ENCODE assay signal across 10 cellular contexts in the genomic region with DNA sequence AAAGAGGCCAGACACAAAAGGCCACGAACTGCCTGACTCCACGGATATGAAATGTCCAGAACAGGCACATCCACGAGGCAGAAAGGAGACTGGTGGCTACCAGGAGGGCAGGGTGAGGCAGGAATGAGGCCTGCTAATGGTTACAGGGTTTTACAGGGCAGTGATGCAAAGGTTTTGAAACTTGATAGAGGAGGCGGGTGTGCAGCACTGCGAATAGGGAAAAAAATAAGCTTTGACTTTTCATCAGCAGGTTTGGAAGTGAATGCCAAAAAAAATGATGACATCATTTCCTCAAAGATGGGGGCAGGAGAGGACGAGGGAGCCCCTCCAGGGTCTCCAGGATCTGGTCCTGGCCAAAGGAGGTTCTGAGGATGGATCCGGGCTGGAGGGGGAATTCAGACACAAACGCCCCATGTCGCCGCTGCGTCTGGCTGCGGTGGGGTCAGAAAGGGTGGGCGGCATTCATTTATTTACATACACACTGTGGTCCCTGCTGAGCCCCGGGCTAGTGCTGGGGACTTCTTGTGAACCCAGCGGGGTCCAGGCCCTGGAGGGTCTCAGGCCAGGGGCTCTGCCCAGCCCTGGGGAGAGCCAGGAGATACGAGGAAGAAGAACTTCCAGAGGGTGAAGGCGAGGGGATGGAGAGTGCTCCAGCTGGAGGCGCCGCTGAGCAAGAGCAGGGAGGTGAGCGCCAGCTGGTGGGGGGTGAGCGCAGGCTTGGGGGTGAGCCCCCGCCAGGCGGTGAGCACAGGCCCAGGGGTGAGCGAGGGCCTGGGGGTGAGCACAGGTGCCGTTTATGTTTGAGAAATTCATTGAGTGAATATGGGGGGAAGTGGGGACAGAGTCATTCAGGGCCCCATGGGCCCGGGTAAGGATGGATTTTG.
DNase-seq lines count a peak whose midpoint lies in the region; ATAC-seq, FAIRE-seq and TF ChIP-seq lines count a peak whose summit lies in the region.
"Had no signal": no experiment of that assay in that cellular context is flagged by ENCODE, and none has a peak within 500 bp of the region (broad histone marks: within the 10 kb centered on the region; RNA-seq: fewer than 3 reads in every experiment).

No MANE protein-coding gene starts in this region.

- H3K36me3 ChIP-seq in bronchial epithelial cell (ENCODE audit: control insufficient read depth, insufficient read depth, low read length), result peaks cover 13% of the 10 kb centered on the region
- H3K36me3 ChIP-seq in mesenchymal stem cell (ENCODE audit: control insufficient read depth in 1 of 2, insufficient read depth in 2 of 2, low read depth in 1 of 2, low read length in 2 of 2), result peaks cover 8 to 63% of the 10 kb centered on the region in 2 experiments
- H3K36me3 ChIP-seq in tibial nerve, result peaks cover 0 to 12% (median 0%) of the 10 kb centered on the region in 3 donors

- H3K23ac ChIP-seq in mesenchymal stem cell (ENCODE audit: low read length in 2 of 2), result no peak overlapping the region

- no peaks in the 10 kb centered on the region for H3K27me3 Mint-ChIP-seq in activated CD4-positive, alpha-beta T cell treated with anti-CD3 and anti-CD28 coated beads, Interleukin-2, amount 10 ng/mL, durations not matched to agents 7 days and 5 days

- peak overlapping the region; percentile 97 for H2BK5ac ChIP-seq in mesenchymal stem cell (ENCODE audit: low read depth, low read length, poor library complexity, severe bottlenecking)

- H3K4me1 Mint-ChIP-seq in activated CD4-positive, alpha-beta T cell treated with anti-CD3 and anti-CD28 coated beads, Interleukin-2, amount 10 ng/mL, durations not matched to agents 7 days and 5 days, result peaks cover 18% of the 10 kb centered on the region

- H4K91ac ChIP-seq in mesenchymal stem cell (ENCODE audit: low read length), result peak overlapping the region; percentile 64

- peak overlapping the region; percentile 30 to 57 for H3K4ac ChIP-seq in mesenchymal stem cell (ENCODE audit: low read depth in 1 of 2, low read length in 2 of 2)

- H4K8ac ChIP-seq in mesenchymal stem cell (ENCODE audit: low read length), result peak overlapping the region; percentile 61

- no peak for ATAC-seq in HG03571 (IDR thresholded peaks at IDR 0.05; ENCODE audit: unreplicated experiment)
- ATAC-seq in HG03097 (IDR thresholded peaks at IDR 0.05; ENCODE audit: low FRiP score, unreplicated experiment), result no peak

- peak overlapping the region in 1 of 2 experiments; percentile 78 for H3K14ac ChIP-seq in mesenchymal stem cell (ENCODE audit: low read length in 2 of 2)

- no peak for TF ChIP-seq POLR2A in tibial nerve (IDR thresholded peaks at IDR 0.05)

- H2AFZ ChIP-seq in mesenchymal stem cell (ENCODE audit: low read depth, low read length), result no peak overlapping the region

- no peak overlapping the region for H3K4me3 ChIP-seq in bronchial epithelial cell (ENCODE audit: low read depth, low read length)
- no peak overlapping the region for H3K4me3 ChIP-seq in mesenchymal stem cell (ENCODE audit: insufficient read depth in 1 of 2, low read depth in 1 of 2, low read length in 2 of 2)
- H3K4me3 ChIP-seq in tibial nerve, result no peak overlapping the region

- no peaks in the 10 kb centered on the region for H3K79me1 ChIP-seq in mesenchymal stem cell (replicated peaks; ENCODE audit: low read length, poor library complexity, severe bottlenecking)

- DNase-seq in activated CD4-positive, alpha-beta T cell treated with anti-CD3 and anti-CD28 coated beads, Interleukin-2, amount 10 ng/mL, durations not matched to agents 7 days and 5 days, result no peak
- DNase-seq in activated CD4-positive, alpha-beta T cell treated with anti-CD3 and anti-CD28 coated beads for 1 hour, result no peak
- DNase-seq in bronchial epithelial cell (ENCODE audit: low read depth) (peak; percentile 16), mesenchymal stem cell (no peak), tibial nerve (ENCODE audit: low spot score in 2 of 2) (peak in 1 of 2 donors; percentile 47), globus pallidus (ENCODE audit: low spot score) (no peak)
- DNase-seq: stimulated activated CD4-positive, alpha-beta T cell treated with anti-CD3 and anti-CD28 coated beads, Interleukin-1b, Interleukin-23, amount 100 ng/mL, for 48 hours had no signal

- H3K4me3 Mint-ChIP-seq in activated CD4-positive, alpha-beta T cell treated with anti-CD3 and anti-CD28 coated beads, Interleukin-2, amount 10 ng/mL, durations not matched to agents 7 days and 5 days, result no peak overlapping the region

- H3K9me3 ChIP-seq in mesenchymal stem cell (ENCODE audit: control insufficient read depth, low read length) (no peaks in the 10 kb centered on the region), tibial nerve (no peaks in the 10 kb centered on the region)

- H3K4me1 ChIP-seq in mesenchymal stem cell (ENCODE audit: control insufficient read depth, insufficient read depth, low read depth, low read length) (peaks cover 79% of the 10 kb centered on the region), tibial nerve (peaks cover 9 to 96% (median 58%) of the 10 kb centered on the region in 4 donors)

- H3K18ac ChIP-seq in mesenchymal stem cell (ENCODE audit: low read depth in 1 of 2, low read length in 2 of 2), result peak overlapping the region; percentile 18 to 88

- no peaks in the 10 kb centered on the region for H3K27me3 ChIP-seq in bronchial epithelial cell (ENCODE audit: control insufficient read depth, insufficient read depth, low read length)
- no peaks in the 10 kb centered on the region for H3K27me3 ChIP-seq in mesenchymal stem cell (ENCODE audit: control insufficient read depth in 1 of 2, insufficient read depth in 1 of 2, low read length in 2 of 2)
- H3K27me3 ChIP-seq in tibial nerve, result no peaks in the 10 kb centered on the region

- H3K27ac Mint-ChIP-seq in activated CD4-positive, alpha-beta T cell treated with anti-CD3 and anti-CD28 coated beads, Interleukin-2, amount 10 ng/mL, durations not matched to agents 7 days and 5 days, result peak overlapping the region; percentile 19

- H2BK15ac ChIP-seq in mesenchymal stem cell (ENCODE audit: low read depth, poor library complexity, severe bottlenecking), result no peak overlapping the region

- POLR2A ChIA-PET in activated CD4-positive, alpha-beta T cell treated with anti-CD3 and anti-CD28 coated beads, Interleukin-2, amount 10 ng/mL, durations not matched to agents 7 days and 5 days (lab: Charles Lee), result no interaction called here

- peaks cover under 1% of the 10 kb centered on the region for H3K36me3 Mint-ChIP-seq in activated CD4-positive, alpha-beta T cell treated with anti-CD3 and anti-CD28 coated beads, Interleukin-2, amount 10 ng/mL, durations not matched to agents 7 days and 5 days (ENCODE audit: low read depth)

- peak overlapping the region; percentile 56 to 84 for H2BK12ac ChIP-seq in mesenchymal stem cell (ENCODE audit: low read length in 2 of 2)

- peak overlapping the region; percentile 95 for H2AK5ac ChIP-seq in mesenchymal stem cell (ENCODE audit: low read length, severe bottlenecking)

- no peaks in the 10 kb centered on the region for H3K9me3 Mint-ChIP-seq in activated CD4-positive, alpha-beta T cell treated with anti-CD3 and anti-CD28 coated beads, Interleukin-2, amount 10 ng/mL, durations not matched to agents 7 days and 5 days

- CTCF ChIA-PET in activated CD4-positive, alpha-beta T cell treated with anti-CD3 and anti-CD28 coated beads, Interleukin-2, amount 10 ng/mL, durations not matched to agents 7 days and 5 days (lab: Charles Lee), result interaction anchor here (0.6 kb wide), 1 partner anchor 48 kb away, joined by 3 read pairs; no protein-coding TSS in a partner anchor

- H3K4me2 ChIP-seq in mesenchymal stem cell (ENCODE audit: low read length, poor library complexity, severe bottlenecking), result no peak overlapping the region

- H3K27ac ChIP-seq in mesenchymal stem cell (ENCODE audit: low read length, poor library complexity, severe bottlenecking), result peak overlapping the region; percentile 96
- H3K27ac ChIP-seq in tibial nerve, result peak overlapping the region; percentile 46 to 88 (median 62)

- peak; percentile 64 for FAIRE-seq in bronchial epithelial cell (lab: Jason Lieb, UNC)
- FAIRE-seq: GM18507 had no signal

- 87% methylated on average over 26 of the region's 26 CpGs for WGBS in mesenchymal stem cell
- WGBS in tibial nerve, 2 donors, result 48 to 51% methylated on average over 26 of the region's 26 CpGs

- peak in 1 of 2 donors; percentile 65 for TF ChIP-seq EP300 in tibial nerve (IDR thresholded peaks at IDR 0.05)

- peak overlapping the region; percentile 75 for H3K9ac ChIP-seq in mesenchymal stem cell (ENCODE audit: low read length)

- peak; percentile 9 for TF ChIP-seq CTCF in bronchial epithelial cell (IDR thresholded peaks at IDR 0.05; ENCODE audit: insufficient read depth, low read length, severe bottlenecking)
- TF ChIP-seq CTCF in tibial nerve (IDR thresholded peaks at IDR 0.05), result no peak

- H2BK120ac ChIP-seq in mesenchymal stem cell (ENCODE audit: low read depth, low read length), result no peak overlapping the region
